In genomic region chr6:2102316-2102883, GRCh38 we compare ENCODE assay signal across 26 cellular contexts.
A peak's percentile ranks its signal among the peaks of the same experiment; 100 is the strongest.
DNase-seq lines count a peak whose midpoint lies in the region; ATAC-seq and TF ChIP-seq lines count a peak whose summit lies in the region.
"Had no signal": no experiment of that assay in that cellular context is flagged by ENCODE, and none has a peak within 500 bp of the region (broad histone marks: within the 10 kb centered on the region; RNA-seq: fewer than 3 reads in every experiment).

No MANE protein-coding gene starts in this region.

- H3K79me2 ChIP-seq in PC-9 (ENCODE audit: low read depth), result no peaks in the 10 kb centered on the region

- TF ChIP-seq CTCF in astrocyte of the spinal cord (IDR thresholded peaks at IDR 0.05; ENCODE audit: low read depth, low read length) (no peak), PC-9 (conservative IDR thresholded peaks at IDR 0.05) (no peak), prostate gland (IDR thresholded peaks at IDR 0.05) (no peak)

- H3K4me1 ChIP-seq in PC-9 (replicated peaks; ENCODE audit: insufficient read depth) (no peaks in the 10 kb centered on the region), prostate gland (replicated peaks) (no peaks in the 10 kb centered on the region)
- H3K4me1 ChIP-seq: sigmoid colon had no signal

- H3K4me3 ChIP-seq in astrocyte of the spinal cord (ENCODE audit: low read depth, low read length) (no peak overlapping the region), PC-9 (no peak overlapping the region), prostate gland (no peak overlapping the region)
- H3K4me3 ChIP-seq: cardiac muscle cell, GM23248, mucosa of descending colon, sigmoid colon, SJSA1 had no signal

- intact Hi-C loops in activated T-helper 1 cell treated with anti-CD3 and anti-CD28 coated beads, Interleukin-12 subunit alpha, Interleukin-12 subunit beta, Interleukin-2, Interleukin-4 antibody, amounts not matched to agents 30 ng/mL and 10 ng/mL and 1 ng/mL, durations not matched to agents 14 hours and 24 hours and 36 hours (cut with micrococcal nuclease), result loop anchor here (5.0 kb wide), 1 partner anchor 530 kb away; no protein-coding TSS in a partner anchor
- intact Hi-C loops in PC-9 (cut with micrococcal nuclease; ENCODE audit: unreplicated experiment), result loop anchor here (5.0 to 10.0 kb wide), 4 partner anchors 185 to 415 kb away; no protein-coding TSS in a partner anchor
- intact Hi-C loops in prostate gland (cut with DNase I), result loop anchor here (5.0 kb wide), 1 partner anchor 495 kb away; the partner anchor contains the start of gene FOXC1

- H3K9me3 ChIP-seq in PC-9 (ENCODE audit: insufficient read depth, low read depth), result no peaks in the 10 kb centered on the region
- H3K9me3 ChIP-seq in prostate gland, result no peaks in the 10 kb centered on the region
- H3K9me3 ChIP-seq: mucosa of descending colon, sigmoid colon, SJSA1 had no signal

- peaks cover 2% of the 10 kb centered on the region for H3K27me3 Mint-ChIP-seq in activated T-helper 1 cell treated with anti-CD3 and anti-CD28 coated beads, Interleukin-12 subunit alpha, Interleukin-12 subunit beta, Interleukin-2, Interleukin-4 antibody, amounts not matched to agents 30 ng/mL and 10 ng/mL and 1 ng/mL, durations not matched to agents 14 hours and 24 hours and 36 hours (ENCODE audit: insufficient read depth)
- H3K27me3 Mint-ChIP-seq: activated CD8-positive, alpha-beta T cell treated with anti-CD3 and anti-CD28 coated beads for 36 hours; activated naive CD8-positive, alpha-beta T cell treated with anti-CD3 and anti-CD28 coated beads for 36 hours; CD4-positive, alpha-beta memory T cell had no signal

- no peaks in the 10 kb centered on the region for H3K9me3 Mint-ChIP-seq in activated T-helper 1 cell treated with anti-CD3 and anti-CD28 coated beads, Interleukin-12 subunit alpha, Interleukin-12 subunit beta, Interleukin-2, Interleukin-4 antibody, amounts not matched to agents 30 ng/mL and 10 ng/mL and 1 ng/mL, durations not matched to agents 14 hours and 24 hours and 36 hours
- H3K9me3 Mint-ChIP-seq: activated CD8-positive, alpha-beta T cell treated with anti-CD3 and anti-CD28 coated beads for 36 hours; activated naive CD8-positive, alpha-beta T cell treated with anti-CD3 and anti-CD28 coated beads for 36 hours; activated T-cell treated with anti-CD3 and anti-CD28 coated beads, Interleukin-2, amount 50 U/mL, for 4 hours; CD4-positive, alpha-beta memory T cell had no signal

- BruUV-seq in PC-9 (replicated peaks; lab: Mats Ljungman, UMichigan), result no TSS peak

- H4K20me1 ChIP-seq in PC-9 (ENCODE audit: insufficient read depth), result no peaks in the 10 kb centered on the region

- 77% methylated on average over 5 of the region's 5 CpGs for WGBS in prostate gland

- H3K27ac Mint-ChIP-seq in activated T-helper 1 cell treated with anti-CD3 and anti-CD28 coated beads, Interleukin-12 subunit alpha, Interleukin-12 subunit beta, Interleukin-2, Interleukin-4 antibody, amounts not matched to agents 30 ng/mL and 10 ng/mL and 1 ng/mL, durations not matched to agents 14 hours and 24 hours and 36 hours, result no peak overlapping the region
- H3K27ac Mint-ChIP-seq: activated CD8-positive, alpha-beta T cell treated with anti-CD3 and anti-CD28 coated beads for 36 hours; activated naive CD8-positive, alpha-beta T cell treated with anti-CD3 and anti-CD28 coated beads for 36 hours; CD4-positive, alpha-beta memory T cell had no signal

- ATAC-seq in HG03196 (IDR thresholded peaks at IDR 0.05; ENCODE audit: unreplicated experiment), result no peak
- ATAC-seq: activated CD8-positive, alpha-beta T cell treated with anti-CD3 and anti-CD28 coated beads for 36 hours; activated T-cell treated with anti-CD3 and anti-CD28 coated beads, Interleukin-2, amount 50 U/mL, for 4 hours; mucosa of descending colon had no signal

- H3K36me3 ChIP-seq in PC-9 (ENCODE audit: low read depth) (no peaks in the 10 kb centered on the region), prostate gland (no peaks in the 10 kb centered on the region)
- H3K36me3 ChIP-seq: cardiac muscle cell, sigmoid colon, SJSA1 had no signal

- in situ Hi-C loops in astrocyte of the spinal cord (cut with HindIII; ENCODE audit: low sequenced_read_pairs), result no loop called here

- no peak overlapping the region for H3K4me3 Mint-ChIP-seq in activated T-helper 1 cell treated with anti-CD3 and anti-CD28 coated beads, Interleukin-12 subunit alpha, Interleukin-12 subunit beta, Interleukin-2, Interleukin-4 antibody, amounts not matched to agents 30 ng/mL and 10 ng/mL and 1 ng/mL, durations not matched to agents 14 hours and 24 hours and 36 hours
- H3K4me3 Mint-ChIP-seq: activated CD8-positive, alpha-beta T cell treated with anti-CD3 and anti-CD28 coated beads for 36 hours; activated naive CD8-positive, alpha-beta T cell treated with anti-CD3 and anti-CD28 coated beads for 36 hours; activated T-cell treated with anti-CD3 and anti-CD28 coated beads, Interleukin-2, amount 50 U/mL, for 4 hours; CD4-positive, alpha-beta memory T cell had no signal

- POLR2A ChIA-PET in PC-9 (lab: Charles Lee; ENCODE audit: unreplicated experiment), result no interaction called here

- H3K9me2 ChIP-seq in PC-9 (ENCODE audit: insufficient read depth), result no peaks in the 10 kb centered on the region

- H3K27ac ChIP-seq in PC-9, result no peak overlapping the region
- H3K27ac ChIP-seq in prostate gland, result no peak overlapping the region
- H3K27ac ChIP-seq: cardiac muscle cell, GM23248, KMS-11, SJSA1 had no signal

- no peak for TF ChIP-seq POLR2A in prostate gland (IDR thresholded peaks at IDR 0.05)

- no peaks in the 10 kb centered on the region for H3K27me3 ChIP-seq in PC-9 (ENCODE audit: insufficient read depth, low read depth)
- H3K27me3 ChIP-seq in prostate gland (replicated peaks; ENCODE audit: insufficient read depth), result no peaks in the 10 kb centered on the region
- H3K27me3 ChIP-seq: cardiac muscle cell, sigmoid colon, SJSA1 had no signal

- no peaks in the 10 kb centered on the region for H3K36me3 Mint-ChIP-seq in activated T-helper 1 cell treated with anti-CD3 and anti-CD28 coated beads, Interleukin-12 subunit alpha, Interleukin-12 subunit beta, Interleukin-2, Interleukin-4 antibody, amounts not matched to agents 30 ng/mL and 10 ng/mL and 1 ng/mL, durations not matched to agents 14 hours and 24 hours and 36 hours (ENCODE audit: low read depth)
- H3K36me3 Mint-ChIP-seq: activated naive CD8-positive, alpha-beta T cell treated with anti-CD3 and anti-CD28 coated beads for 36 hours had no signal

- H3K4me1 Mint-ChIP-seq in activated T-helper 1 cell treated with anti-CD3 and anti-CD28 coated beads, Interleukin-12 subunit alpha, Interleukin-12 subunit beta, Interleukin-2, Interleukin-4 antibody, amounts not matched to agents 30 ng/mL and 10 ng/mL and 1 ng/mL, durations not matched to agents 14 hours and 24 hours and 36 hours (ENCODE audit: low read depth), result peaks cover 5% of the 10 kb centered on the region
- H3K4me1 Mint-ChIP-seq: CD4-positive, alpha-beta memory T cell had no signal

- 0 out of 2 replicates have a peak, but pooled peaks cover 3% of the 10 kb centered on the region for H3F3A ChIP-seq in PC-9 (ENCODE audit: insufficient read depth, low read depth)

- peak; percentile 83 to 86 for DNase-seq in AML-193 (lab: John Stamatoyannopoulos, UW)
- DNase-seq in MV-4-11 (lab: John Stamatoyannopoulos, UW), result peak; percentile 43
- DNase-seq in astrocyte of the spinal cord (ENCODE audit: low read depth, low spot score), result peak; percentile 19
- peak; percentile 55 for DNase-seq in kidney glomerular epithelial cell (lab: John Stamatoyannopoulos, UW)
- no peak for DNase-seq in activated T-helper 1 cell treated with anti-CD3 and anti-CD28 coated beads, Interleukin-12 subunit alpha, Interleukin-12 subunit beta, Interleukin-2, Interleukin-4 antibody, amounts not matched to agents 30 ng/mL and 10 ng/mL and 1 ng/mL, durations not matched to agents 14 hours and 24 hours and 36 hours (ENCODE audit: low spot score)
- DNase-seq in PC-9, result no peak
- no peak for DNase-seq in prostate gland (ENCODE audit: low spot score)
- DNase-seq: activated CD8-positive, alpha-beta T cell treated with anti-CD3 and anti-CD28 coated beads for 36 hours; activated naive CD8-positive, alpha-beta T cell treated with anti-CD3 and anti-CD28 coated beads for 36 hours; activated T-cell treated with anti-CD3 and anti-CD28 coated beads, Interleukin-2, amount 50 U/mL, for 4 hours; CD4-positive, alpha-beta memory T cell; DMS79; effector CD8-positive, alpha-beta T cell; GM23248; hypothalamus; mucosa of descending colon; NCI-H1436 treated with DMSO at 0.1 percent for 48 hours; NCI-H2227 treated with DMSO at 0.1 percent for 48 hours; NK-92 treated with Interleukin-12 subunit alpha and Interleukin-12 subunit beta, amount 100 ng/mL, for 24 hours; nucleus accumbens; sigmoid colon; stimulated activated CD4-positive, alpha-beta T cell treated with anti-CD3 and anti-CD28 coated beads, Interleukin-4, amount 100 ng/mL, for 1 hour had no signal

- H2AFZ ChIP-seq in PC-9, result no peak overlapping the region
- H2AFZ ChIP-seq: GM23248 had no signal

- CTCF ChIA-PET in PC-9 (lab: Charles Lee), result interaction anchor here (0.6 kb wide), 1 partner anchor 128 kb away, joined by 5 read pairs; no protein-coding TSS in a partner anchor

- H3K4me2 ChIP-seq in PC-9, result no peak overlapping the region
- H3K4me2 ChIP-seq: KMS-11 had no signal

Comparison
In these comparisons a context has a peak if more than half of its experiments do, and no peak if none do; other contexts are left out.
1. DNase-seq: peak in AML-193 (2 of 2), MV-4-11 (single experiment), astrocyte of the spinal cord (single experiment) and kidney glomerular epithelial cell (single experiment); none in activated T-helper 1 cell treated with anti-CD3 and anti-CD28 coated beads, Interleukin-12 subunit alpha, Interleukin-12 subunit beta, Interleukin-2, Interleukin-4 antibody, amounts not matched to agents 30 ng/mL and 10 ng/mL and 1 ng/mL, durations not matched to agents 14 hours and 24 hours and 36 hours (single experiment), PC-9 (0 of 2) and prostate gland (single experiment).